1 cellular context compared by ENCODE assay signal in the genomic region with DNA sequence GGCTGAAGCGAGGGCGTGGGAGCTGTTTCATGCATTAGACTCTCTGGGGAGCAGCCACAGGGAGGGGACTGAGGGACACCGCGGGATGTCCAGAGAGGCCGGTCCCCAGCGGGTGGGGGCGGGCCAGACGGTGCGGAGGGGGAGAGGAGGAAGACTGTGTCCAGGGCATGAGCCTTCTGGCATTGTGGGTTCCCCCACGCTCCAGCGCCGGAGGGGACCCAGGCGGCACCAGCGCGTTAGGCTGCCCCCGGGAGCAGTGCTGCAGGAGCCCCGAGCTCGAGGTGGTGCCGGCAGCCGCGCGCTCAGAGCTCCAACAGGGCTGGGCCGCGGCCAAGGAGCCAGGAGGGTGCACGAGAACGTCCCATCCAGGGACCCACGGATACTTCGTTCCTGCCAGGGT.
TF ChIP-seq lines count a peak whose summit lies in the region.

No MANE protein-coding gene starts in this region.

TF ChIP-seq in A549, 52 proteins besides CTCF, POLR2A, EP300 and RAD21:
- TF ChIP-seq KDM1A (IDR thresholded peaks at IDR 0.05; ENCODE audit: low read depth) (no peak), TFCP2L1 (CRISPR knock-in tag; IDR thresholded peaks at IDR 0.05) (no peak), KDM5A (IDR thresholded peaks at IDR 0.05) (no peak), NFE2L2 (conservative IDR thresholded peaks at IDR 0.05; ENCODE audit: low read length) (no peak), EHMT2 (IDR thresholded peaks at IDR 0.05; ENCODE audit: low read depth) (no peak), JUN (IDR thresholded peaks at IDR 0.05) (no peak), FOSB (CRISPR knock-in tag; IDR thresholded peaks at IDR 0.05) (no peak)
- TF ChIP-seq, protein P1, sequence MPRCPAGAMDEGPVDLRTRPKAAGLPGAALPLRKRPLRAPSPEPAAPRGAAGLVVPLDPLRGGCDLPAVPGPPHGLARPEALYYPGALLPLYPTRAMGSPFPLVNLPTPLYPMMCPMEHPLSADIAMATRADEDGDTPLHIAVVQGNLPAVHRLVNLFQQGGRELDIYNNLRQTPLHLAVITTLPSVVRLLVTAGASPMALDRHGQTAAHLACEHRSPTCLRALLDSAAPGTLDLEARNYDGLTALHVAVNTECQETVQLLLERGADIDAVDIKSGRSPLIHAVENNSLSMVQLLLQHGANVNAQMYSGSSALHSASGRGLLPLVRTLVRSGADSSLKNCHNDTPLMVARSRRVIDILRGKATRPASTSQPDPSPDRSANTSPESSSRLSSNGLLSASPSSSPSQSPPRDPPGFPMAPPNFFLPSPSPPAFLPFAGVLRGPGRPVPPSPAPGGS (IDR thresholded peaks at IDR 0.05): no peak
- TF ChIP-seq, protein P2, sequence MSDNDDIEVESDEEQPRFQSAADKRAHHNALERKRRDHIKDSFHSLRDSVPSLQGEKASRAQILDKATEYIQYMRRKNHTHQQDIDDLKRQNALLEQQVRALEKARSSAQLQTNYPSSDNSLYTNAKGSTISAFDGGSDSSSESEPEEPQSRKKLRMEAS (IDR thresholded peaks at IDR 0.05): no peak
